18 cellular contexts compared by ENCODE assay signal in genomic region chr22:39689421-39689820, GRCh38.
DNase-seq lines count a peak whose midpoint lies in the region; ATAC-seq and TF ChIP-seq lines count a peak whose summit lies in the region.
"Had no signal": no experiment of that assay in that cellular context is flagged by ENCODE, and none has a peak within 500 bp of the region (broad histone marks: within the 10 kb centered on the region; RNA-seq: fewer than 3 reads in every experiment).

No MANE protein-coding gene starts in this region.

- DNase-seq in Right ventricle myocardium inferior (ENCODE audit: missing footprints) (peak; percentile 40), right atrium auricular region (ENCODE audit: low spot score) (no peak), dorsolateral prefrontal cortex (peak in 5 of 10 donors; percentile 30 to 56 (median 50)), occipital lobe (lab: John Stamatoyannopoulos, UW) (peak; percentile 17), MV-4-11 (lab: John Stamatoyannopoulos, UW) (no peak), 8988T (no peak)
- DNase-seq in activated CD4-positive, alpha-beta T cell treated with anti-CD3 and anti-CD28 coated beads, Interleukin-2, amount 10 ng/mL, durations not matched to agents 24 days and 14 days, result no peak
- DNase-seq: GF-D8, IMR-90, Kasumi-1, MM.1S, NCI-H1105, NCI-H187, NCI-H226, NCI-H524 treated with DMSO at 0.1 percent for 48 hours had no signal

- peaks cover 41% of the 10 kb centered on the region for H3K27me3 Mint-ChIP-seq in activated CD4-positive, alpha-beta T cell treated with anti-CD3 and anti-CD28 coated beads, Interleukin-2, amount 10 ng/mL, durations not matched to agents 24 days and 14 days

- H3K4me1 ChIP-seq in right atrium auricular region, result peaks cover 0 to 8% of the 10 kb centered on the region in 2 donors

- ATAC-seq in Right ventricle myocardium inferior (no peak), HG03045 (IDR thresholded peaks at IDR 0.05; ENCODE audit: unreplicated experiment) (no peak)
- ATAC-seq: Panc1 had no signal

- no peaks in the 10 kb centered on the region for H3K9me3 Mint-ChIP-seq in activated CD4-positive, alpha-beta T cell treated with anti-CD3 and anti-CD28 coated beads, Interleukin-2, amount 10 ng/mL, durations not matched to agents 24 days and 14 days

- TF ChIP-seq CTCF in right atrium auricular region (IDR thresholded peaks at IDR 0.05) (no peak), dorsolateral prefrontal cortex (IDR thresholded peaks at IDR 0.05 in 54 of 56, conservative IDR thresholded peaks at IDR 0.05 in 2 of 56; ENCODE audit: low read depth in 1 of 56, partially characterized antibody in 56 of 56) (no peak)

- no peak overlapping the region for H3K4me3 Mint-ChIP-seq in activated CD4-positive, alpha-beta T cell treated with anti-CD3 and anti-CD28 coated beads, Interleukin-2, amount 10 ng/mL, durations not matched to agents 24 days and 14 days

- H3K27me3 ChIP-seq in right atrium auricular region, result peaks cover 0 to 5% of the 10 kb centered on the region in 2 donors
- peaks cover 0 to 46% (median 0%) of the 10 kb centered on the region in 45 donors for H3K27me3 ChIP-seq in dorsolateral prefrontal cortex

- no peak overlapping the region for H3K27ac Mint-ChIP-seq in activated CD4-positive, alpha-beta T cell treated with anti-CD3 and anti-CD28 coated beads, Interleukin-2, amount 10 ng/mL, durations not matched to agents 24 days and 14 days

- H3K27ac ChIP-seq in right atrium auricular region (no peak overlapping the region), dorsolateral prefrontal cortex (peak overlapping the region in 31 of 59 donors; percentile 16 to 79 (median 54))
- H3K27ac ChIP-seq: 22Rv1 had no signal

- H3K36me3 ChIP-seq in right atrium auricular region, result no peaks in the 10 kb centered on the region

- H3K36me3 Mint-ChIP-seq in activated CD4-positive, alpha-beta T cell treated with anti-CD3 and anti-CD28 coated beads, Interleukin-2, amount 10 ng/mL, durations not matched to agents 24 days and 14 days (ENCODE audit: low read depth), result no peaks in the 10 kb centered on the region

- H3K4me3 ChIP-seq in right atrium auricular region (no peak overlapping the region), dorsolateral prefrontal cortex (no peak overlapping the region)

- intact Hi-C loops in Right ventricle myocardium inferior (cut with DNase I) (no loop called here), dorsolateral prefrontal cortex (cut with DNase I) (no loop called here)
- intact Hi-C loops in activated CD4-positive, alpha-beta T cell treated with anti-CD3 and anti-CD28 coated beads, Interleukin-2, amount 10 ng/mL, durations not matched to agents 24 days and 14 days (cut with micrococcal nuclease), result no loop called here

- H3K9me3 ChIP-seq in right atrium auricular region, result no peaks in the 10 kb centered on the region

- H3K4me1 Mint-ChIP-seq in activated CD4-positive, alpha-beta T cell treated with anti-CD3 and anti-CD28 coated beads, Interleukin-2, amount 10 ng/mL, durations not matched to agents 24 days and 14 days, result peaks cover 6% of the 10 kb centered on the region

Comparison
In these comparisons a context has a peak if more than half of its experiments do, and no peak if none do; other contexts are left out.
1. DNase-seq: peak in Right ventricle myocardium inferior (single experiment) and occipital lobe (single experiment); none in right atrium auricular region (single experiment), activated CD4-positive, alpha-beta T cell treated with anti-CD3 and anti-CD28 coated beads, Interleukin-2, amount 10 ng/mL, durations not matched to agents 24 days and 14 days (single experiment), MV-4-11 (single experiment) and 8988T (single experiment).
2. H3K27ac ChIP-seq: peak in dorsolateral prefrontal cortex (31 of 59); none in right atrium auricular region (0 of 2).